ENCODE assay signal across 1 cellular context in the genomic region with DNA sequence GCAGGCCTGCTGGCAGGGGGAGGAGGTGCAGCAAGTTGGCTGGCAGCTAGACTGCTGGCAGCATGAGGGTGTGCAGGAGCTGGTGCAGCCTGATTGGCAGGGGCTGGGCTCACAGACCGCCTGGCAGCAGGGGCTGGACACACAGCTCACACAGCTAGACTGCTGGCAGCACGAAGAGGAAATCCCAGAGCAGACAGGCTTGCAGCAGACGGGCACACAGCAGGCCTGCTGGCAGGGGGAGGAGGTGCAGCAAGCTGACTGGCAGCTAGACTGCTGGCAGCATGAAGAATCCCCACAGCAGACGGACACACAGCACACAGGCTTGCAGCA.
TF ChIP-seq lines count a peak whose summit lies in the region.

No MANE protein-coding gene starts in this region.

TF ChIP-seq in HepG2, 621 proteins besides CTCF, POLR2A, EP300 and RAD21:
- TF ChIP-seq ADNP (CRISPR knock-in tag; IDR thresholded peaks at IDR 0.05) (0 out of 2 replicates have a peak, but pooled peaks have one; percentile 16), HNRNPL (IDR thresholded peaks at IDR 0.05; ENCODE audit: low read depth, low read length) (0 out of 2 replicates have a peak, but pooled peaks have one; percentile 10)
